In genomic region chr1:41662656-41663437, GRCh38 we compare ENCODE assay signal across 8 cellular contexts.
DNase-seq lines count a peak whose midpoint lies in the region; ATAC-seq and TF ChIP-seq lines count a peak whose summit lies in the region.

No MANE protein-coding gene starts in this region.

- DNase-seq in COLO668 (lab: John Stamatoyannopoulos, UW; ENCODE audit: unreplicated experiment) = peak; percentile 85
- peak; percentile 33 for DNase-seq in activated CD4-positive, alpha-beta T cell treated with anti-CD3 and anti-CD28 coated beads, Interleukin-2, amount 50 U/mL, for 1 hour
- DNase-seq in epithelial cell of proximal tubule (ENCODE audit: low read depth) = no peak
- DNase-seq in thyroid gland = peak; percentile 56 to 62
- no peak for DNase-seq in NCI-H187 treated with DMSO at 0.1 percent for 48 hours (lab: John Stamatoyannopoulos, UW)

- H3K36me3 ChIP-seq in muscle layer of duodenum (ENCODE audit: control insufficient read depth in 1 of 2, insufficient read depth in 2 of 2, low read length in 2 of 2) (no peaks in the 10 kb centered on the region), thyroid gland (no peaks in the 10 kb centered on the region)

- H3K9me3 ChIP-seq in muscle layer of duodenum (ENCODE audit: control insufficient read depth in 1 of 2, low read length in 2 of 2) (no peaks in the 10 kb centered on the region), thyroid gland (no peaks in the 10 kb centered on the region)

- WGBS in thyroid gland, 2 donors = 22 to 60% methylated on average over 1 to 9 of the region's 41 CpGs

- H3K27ac ChIP-seq in muscle layer of duodenum (ENCODE audit: low read length) (peak overlapping the region; percentile 66), thyroid gland (peak overlapping the region; percentile 82 to 86 (median 82))

- H3K4me3 ChIP-seq in epithelial cell of proximal tubule (ENCODE audit: low read depth, low read length) (peak overlapping the region; percentile 55), muscle layer of duodenum (ENCODE audit: low read depth in 1 of 2, low read length in 2 of 2) (peak overlapping the region in 1 of 2 donors; percentile 57), thyroid gland (replicated peaks in 1 of 3) (peak overlapping the region in 2 of 3 donors; percentile 47 to 48)

- H3K4me1 ChIP-seq in muscle layer of duodenum (ENCODE audit: control insufficient read depth in 1 of 2, insufficient read depth in 2 of 2, low read length in 2 of 2) (peaks cover 0 to 10% of the 10 kb centered on the region in 2 donors), thyroid gland (peaks cover 9 to 34% of the 10 kb centered on the region in 2 donors)

- H3K27me3 ChIP-seq in muscle layer of duodenum (ENCODE audit: low read depth, low read length) = no peaks in the 10 kb centered on the region
- H3K27me3 ChIP-seq in thyroid gland = no peaks in the 10 kb centered on the region

- intact Hi-C loops in thyroid gland (cut with DNase I) = no loop called here

- ATAC-seq in GM19463 (IDR thresholded peaks at IDR 0.05; ENCODE audit: unreplicated experiment) (peak; percentile 44), HG03520 (IDR thresholded peaks at IDR 0.05; ENCODE audit: unreplicated experiment) (peak; percentile 23)

- TF ChIP-seq POLR2A in thyroid gland (IDR thresholded peaks at IDR 0.05) = no peak

- TF ChIP-seq CTCF in epithelial cell of proximal tubule (conservative IDR thresholded peaks at IDR 0.05; ENCODE audit: low read depth, low read length) = no peak
- TF ChIP-seq CTCF in thyroid gland (IDR thresholded peaks at IDR 0.05) = no peak

Comparison
In these comparisons a context has a peak if more than half of its experiments do, and no peak if none do; other contexts are left out.
1. DNase-seq: peak in COLO668 (single experiment), activated CD4-positive, alpha-beta T cell treated with anti-CD3 and anti-CD28 coated beads, Interleukin-2, amount 50 U/mL, for 1 hour (single experiment) and thyroid gland (2 of 2); none in epithelial cell of proximal tubule (single experiment) and NCI-H187 treated with DMSO at 0.1 percent for 48 hours (single experiment).